8 cellular contexts compared by ENCODE assay signal in genomic region chr5:154858251-154858971, GRCh38. TPM values are rescaled to one million over a fixed set of nuclear protein-coding genes. Genes with fewer than 3 reads are reported as not detected.
DNase-seq lines count a peak whose midpoint lies in the region; ATAC-seq and TF ChIP-seq lines count a peak whose summit lies in the region.

CNOT8 (plus strand) TSS chr5:154858627; CDS start chr5:154863279, 4,652 bp downstream.

- peaks cover 3% of the 10 kb centered on the region for H3K36me3 ChIP-seq in OCI-LY3 (replicated peaks; ENCODE audit: low read depth, low read length)

- no peaks in the 10 kb centered on the region for H3K9me3 ChIP-seq in OCI-LY3 (ENCODE audit: insufficient read depth, low read length)

- peak within 1 kb of the TSS; percentile 95 for H3K4me3 Mint-ChIP-seq in endothelial cell (ENCODE audit: unreplicated experiment)

- no peak for TF ChIP-seq CTCF in OCI-LY3 (IDR thresholded peaks at IDR 0.05; ENCODE audit: low read depth, low read length)
- TF ChIP-seq CTCF in endothelial cell (IDR thresholded peaks at IDR 0.05; ENCODE audit: unreplicated experiment) = no peak

- H3K27ac Mint-ChIP-seq in endothelial cell (ENCODE audit: unreplicated experiment) = peak within 1 kb of the TSS; percentile 96

- ATAC-seq in GM21515 (IDR thresholded peaks at IDR 0.05; ENCODE audit: unreplicated experiment) = peak; percentile 78

- H3K9me3 Mint-ChIP-seq in endothelial cell (ENCODE audit: unreplicated experiment) = no peaks in the 10 kb centered on the region

- H3K4me2 ChIP-seq in OCI-LY3 (ENCODE audit: low read length) = peak within 1 kb of the TSS; percentile 97

- H3K27me3 Mint-ChIP-seq in endothelial cell (ENCODE audit: unreplicated experiment) = peaks cover 18% of the 10 kb centered on the region

- H3K4me3 ChIP-seq in OCI-LY3 (ENCODE audit: low read length) = peak within 1 kb of the TSS; percentile 98

- H3K4me1 ChIP-seq in OCI-LY3 (ENCODE audit: low read length) = peaks cover 29% of the 10 kb centered on the region

- H3K79me2 ChIP-seq in OCI-LY3 (ENCODE audit: low read length) = peaks cover 50% of the 10 kb centered on the region

- peaks cover 38% of the 10 kb centered on the region for H3K4me1 Mint-ChIP-seq in endothelial cell (ENCODE audit: unreplicated experiment)

- H3K36me3 Mint-ChIP-seq in endothelial cell (ENCODE audit: low read depth, unreplicated experiment) = no peaks in the 10 kb centered on the region

- no peaks in the 10 kb centered on the region for H3K27me3 ChIP-seq in OCI-LY3 (ENCODE audit: low read depth, low read length)

- peak within 1 kb of the TSS; percentile 89 for H3K27ac ChIP-seq in OCI-LY3 (ENCODE audit: low read length)

- peak within 1 kb of the TSS; percentile 97 for H3K9ac ChIP-seq in OCI-LY3 (ENCODE audit: low read length)

- peak within 1 kb of the TSS; percentile 91 for H2AFZ ChIP-seq in OCI-LY3 (ENCODE audit: low read depth, low read length)

- DNase-seq in D341Med (ENCODE audit: low spot score) (peak; percentile 92), HuH-7 (ENCODE audit: low spot score) (peak; percentile 93), endothelial cell (ENCODE audit: low spot score) (peak; percentile 97), middle frontal gyrus (ENCODE audit: extremely low spot score, low spot score) (peak; percentile 92)
- DNase-seq in activated CD8-positive, alpha-beta memory T cell treated with anti-CD3 and anti-CD28 coated beads, Interleukin-2, amount 50 U/mL, for 48 hours = peak; percentile 98
- DNase-seq in stimulated activated CD8-positive, alpha-beta memory T cell treated with anti-CD3 and anti-CD28 coated beads, Interleukin-2, amount 100 ng/mL, for 48 hours (ENCODE audit: low read depth in 2 of 2) = peak; percentile 98

- peaks cover 28% of the 10 kb centered on the region for H4K20me1 ChIP-seq in OCI-LY3 (ENCODE audit: insufficient read depth, low read length)

RNA-seq across cellular contexts. Expression of gene CNOT8, which starts in this region (rescaled TPM):
- total RNA-seq in endothelial cell (ENCODE audit: unreplicated experiment) = 65.6 TPM

Comparison
In these comparisons a context has a peak if more than half of its experiments do, and no peak if none do; other contexts are left out.
1. Peak in every context shown above with its lines: DNase-seq, ATAC-seq, H3K4me3 ChIP-seq and H3K27ac ChIP-seq.